ENCODE assay signal across 33 cellular contexts in genomic region chr13:62583466-62583865, GRCh38.
"Had no signal": no experiment of that assay in that cellular context is flagged by ENCODE, and none has a peak within 500 bp of the region (broad histone marks: within the 10 kb centered on the region; RNA-seq: fewer than 3 reads in every experiment).

No MANE protein-coding gene starts in this region.

- H3K36me3 Mint-ChIP-seq: activated CD8-positive, alpha-beta memory T cell treated with anti-CD3 and anti-CD28 coated beads, Interleukin-2, amount 10 ng/mL, durations not matched to agents 7 days and 5 days; activated naive CD4-positive, alpha-beta T cell treated with anti-CD3 and anti-CD28 coated beads, Interleukin-2, amount 50 U/mL, for 72 hours; brain had no signal

- H3K27ac Mint-ChIP-seq: activated CD4-positive, alpha-beta memory T cell treated with anti-CD3 and anti-CD28 coated beads, Interleukin-2, amount 10 ng/mL, durations not matched to agents 7 days and 5 days; activated CD8-positive, alpha-beta memory T cell treated with anti-CD3 and anti-CD28 coated beads, Interleukin-2, amount 10 ng/mL, durations not matched to agents 7 days and 5 days; activated naive CD4-positive, alpha-beta T cell treated with anti-CD3 and anti-CD28 coated beads for 36 hours; activated naive CD4-positive, alpha-beta T cell treated with anti-CD3 and anti-CD28 coated beads, Interleukin-2, amount 50 U/mL, for 72 hours; activated T-cell treated with anti-CD3 and anti-CD28 coated beads, Interleukin-2, amount 50 U/mL, for 24 hours; brain had no signal

- H3K4me3 Mint-ChIP-seq: activated CD4-positive, alpha-beta memory T cell treated with anti-CD3 and anti-CD28 coated beads, Interleukin-2, amount 10 ng/mL, durations not matched to agents 7 days and 5 days; activated CD8-positive, alpha-beta memory T cell treated with anti-CD3 and anti-CD28 coated beads, Interleukin-2, amount 10 ng/mL, durations not matched to agents 7 days and 5 days; activated naive CD4-positive, alpha-beta T cell treated with anti-CD3 and anti-CD28 coated beads for 36 hours; activated T-cell treated with anti-CD3 and anti-CD28 coated beads, Interleukin-2, amount 50 U/mL, for 24 hours; brain had no signal

- H3K27ac ChIP-seq: adrenal gland, SJCRH30, SK-N-MC, WERI-Rb-1 had no signal

- H3K27me3 Mint-ChIP-seq: activated CD4-positive, alpha-beta memory T cell treated with anti-CD3 and anti-CD28 coated beads, Interleukin-2, amount 10 ng/mL, durations not matched to agents 7 days and 5 days; activated CD8-positive, alpha-beta memory T cell treated with anti-CD3 and anti-CD28 coated beads, Interleukin-2, amount 10 ng/mL, durations not matched to agents 7 days and 5 days; activated T-cell treated with anti-CD3 and anti-CD28 coated beads, Interleukin-2, amount 50 U/mL, for 24 hours; brain had no signal

- H3K4me3 ChIP-seq: adrenal gland, MG63, SJCRH30, SK-N-MC had no signal

- H3K27me3 ChIP-seq: adrenal gland, MG63, SJCRH30 had no signal

- FAIRE-seq: bronchial epithelial cell had no signal

- H3K36me3 ChIP-seq: adrenal gland, MG63, SJCRH30, WERI-Rb-1 had no signal

- H3K9me3 Mint-ChIP-seq: activated naive CD4-positive, alpha-beta T cell treated with anti-CD3 and anti-CD28 coated beads for 36 hours; activated naive CD4-positive, alpha-beta T cell treated with anti-CD3 and anti-CD28 coated beads, Interleukin-2, amount 50 U/mL, for 72 hours; brain had no signal

- H3K4me1 ChIP-seq: adrenal gland, SJCRH30 had no signal

- DNase-seq: activated CD4-positive, alpha-beta memory T cell treated with anti-CD3 and anti-CD28 coated beads, Interleukin-2, amount 10 ng/mL, durations not matched to agents 7 days and 5 days; activated CD4-positive, alpha-beta T cell treated with anti-CD3 and anti-CD28 coated beads for 1 hour; activated CD4-positive, alpha-beta T cell treated with anti-CD3 and anti-CD28 coated beads for 48 hours; activated CD4-positive, CD25-positive, alpha-beta regulatory T cell; activated CD8-positive, alpha-beta memory T cell treated with anti-CD3 and anti-CD28 coated beads for 24 hours; activated CD8-positive, alpha-beta memory T cell treated with anti-CD3 and anti-CD28 coated beads, Interleukin-2, amount 10 ng/mL, durations not matched to agents 7 days and 5 days; activated gamma-delta T cell treated with Interleukin-2 at 50 U/mL for 16 hours; activated naive CD4-positive, alpha-beta T cell treated with anti-CD3 and anti-CD28 coated beads for 36 hours; activated T-cell treated with anti-CD3 and anti-CD28 coated beads, Interleukin-2, amount 50 U/mL, for 24 hours; adrenal gland; anterior cingulate cortex; caudate nucleus; cerebellar nuclear complex; Kasumi-1; MG63; NCI-H1105; NCI-H1417 treated with DMSO at 0.1 percent for 48 hours; NCI-H1694; NCI-H1930; NCI-H2081 treated with DMSO at 0.1 percent for 48 hours; NCI-H226; NCI-H524 treated with DMSO at 0.1 percent for 48 hours; SHP77; T-helper 1 cell; T-helper 2 cell; T-helper 9 cell; WERI-Rb-1 had no signal

- H3K4me1 Mint-ChIP-seq: activated CD4-positive, alpha-beta memory T cell treated with anti-CD3 and anti-CD28 coated beads, Interleukin-2, amount 10 ng/mL, durations not matched to agents 7 days and 5 days; activated CD8-positive, alpha-beta memory T cell treated with anti-CD3 and anti-CD28 coated beads, Interleukin-2, amount 10 ng/mL, durations not matched to agents 7 days and 5 days had no signal

- H3K9me3 ChIP-seq: adrenal gland, MG63, SJCRH30 had no signal

- ATAC-seq: activated CD8-positive, alpha-beta memory T cell treated with anti-CD3 and anti-CD28 coated beads, Interleukin-2, amount 10 ng/mL, durations not matched to agents 7 days and 5 days; activated naive CD4-positive, alpha-beta T cell treated with anti-CD3 and anti-CD28 coated beads, Interleukin-2, amount 50 U/mL, for 72 hours; Panc1 had no signal
